14 cellular contexts compared by ENCODE assay signal in the genomic region with DNA sequence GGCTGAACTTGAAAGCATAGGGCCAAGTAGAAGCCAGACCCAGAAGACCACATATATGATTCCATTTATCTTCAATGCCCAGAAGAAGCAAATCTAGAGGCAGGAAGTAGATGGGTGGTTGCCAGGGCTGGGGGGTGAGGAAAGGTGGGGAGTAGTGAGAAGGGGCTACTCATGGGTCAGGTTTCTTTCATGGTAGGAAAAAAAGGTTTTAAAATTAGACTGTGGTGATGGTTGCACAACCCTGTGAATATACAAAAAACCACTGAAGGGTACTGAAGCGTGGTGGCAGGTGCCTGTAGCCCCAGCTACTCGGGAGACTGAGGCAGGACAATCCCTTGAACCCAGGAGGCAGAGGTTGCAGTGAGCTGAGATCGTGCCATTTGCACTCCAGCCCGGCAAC. TPM values are rescaled to one million over a fixed set of nuclear protein-coding genes. Genes with fewer than 3 reads are reported as not detected.
DNase-seq lines count a peak whose midpoint lies in the region; ATAC-seq, FAIRE-seq and TF ChIP-seq lines count a peak whose summit lies in the region.
"Had no signal": no experiment of that assay in that cellular context is flagged by ENCODE, and none has a peak within 500 bp of the region (broad histone marks: within the 10 kb centered on the region; RNA-seq: fewer than 3 reads in every experiment).

No MANE protein-coding gene starts in this region.

- TF ChIP-seq POLR2A in K562 (conservative IDR thresholded peaks at IDR 0.05), result no peak
- no peak for TF ChIP-seq POLR2A in suprapubic skin (IDR thresholded peaks at IDR 0.05)

- H3K79me2 ChIP-seq in K562 (ENCODE audit: control insufficient read depth, insufficient read depth, low read length) (peaks cover 18% of the 10 kb centered on the region), mammary epithelial cell (ENCODE audit: insufficient read depth, low read length) (peaks cover 26% of the 10 kb centered on the region)

- H3K27me3 ChIP-seq in cardiac muscle cell, result no peaks in the 10 kb centered on the region
- H3K27me3 ChIP-seq in K562 (ENCODE audit: control insufficient read depth in 2 of 2, insufficient read depth in 2 of 2, low read length in 2 of 2), result no peaks in the 10 kb centered on the region
- no peaks in the 10 kb centered on the region for H3K27me3 ChIP-seq in suprapubic skin
- no peaks in the 10 kb centered on the region for H3K27me3 ChIP-seq in mammary epithelial cell (ENCODE audit: insufficient read depth, low read length)
- H3K27me3 ChIP-seq: SJSA1 had no signal

- H4K20me1 ChIP-seq in K562 (replicated peaks; ENCODE audit: control insufficient read depth, insufficient read depth, low read length) (no peaks in the 10 kb centered on the region), mammary epithelial cell (ENCODE audit: insufficient read depth, low read length) (no peaks in the 10 kb centered on the region)

- whole genome bisulfite sequencing in K562 (ENCODE audit: insufficient coverage, low coverage, missing lambda C conversion rate), result 62% methylated on average over 4 of the region's 4 CpGs
- 80% methylated on average over 4 of the region's 4 CpGs for WGBS in suprapubic skin
- WGBS in mammary epithelial cell (ENCODE audit: low coverage, missing lambda C conversion rate), result 100% methylated on average over 2 of the region's 4 CpGs

- no peak for FAIRE-seq in K562 (lab: Jason Lieb, UNC)

- H3K4me1 ChIP-seq in cardiac muscle cell (ENCODE audit: low read depth) (peaks cover 5% of the 10 kb centered on the region), K562 (replicated peaks in 1 of 2; ENCODE audit: control insufficient read depth in 2 of 2, insufficient read depth in 2 of 2, low read length in 2 of 2) (peaks cover 6 to 20% of the 10 kb centered on the region in 2 experiments; a peak in 4 of 5 replicates), suprapubic skin (peaks cover 31% of the 10 kb centered on the region), mammary epithelial cell (ENCODE audit: insufficient read depth, low read length) (peaks cover 7% of the 10 kb centered on the region)

- no peak for TF ChIP-seq EP300 in K562 (IDR thresholded peaks at IDR 0.05; ENCODE audit: low read length)
- TF ChIP-seq EP300 in suprapubic skin (IDR thresholded peaks at IDR 0.05), result no peak

- intact Hi-C loops in Right ventricle myocardium superior (cut with DNase I), result loop anchor here (10.0 kb wide), 1 partner anchor 55 kb away; the partner anchor contains the start of gene ZNF771
- intact Hi-C loops in K562 (cut with micrococcal nuclease), result no loop called here
- intact Hi-C loops in mammary epithelial cell (cut with micrococcal nuclease), result no loop called here

- peaks cover 22% of the 10 kb centered on the region for H3K36me3 ChIP-seq in cardiac muscle cell
- peaks cover 39% of the 10 kb centered on the region; the same call in 2 of the 3 replicates for H3K36me3 ChIP-seq in K562 (ENCODE audit: control insufficient read depth, insufficient read depth, low read length)
- H3K36me3 ChIP-seq in suprapubic skin, result peaks cover 28% of the 10 kb centered on the region
- H3K36me3 ChIP-seq in mammary epithelial cell (ENCODE audit: insufficient read depth, low read length), result peaks cover 11% of the 10 kb centered on the region

- H3K27ac ChIP-seq in cardiac muscle cell (peak overlapping the region; percentile 72), K562 (ENCODE audit: extremely low read depth, low read depth, low read length) (no peak overlapping the region), suprapubic skin (no peak overlapping the region), mammary epithelial cell (ENCODE audit: insufficient read depth, low read depth, low read length) (no peak overlapping the region)
- H3K27ac ChIP-seq: C4-2B, SJSA1 had no signal

- H2AFZ ChIP-seq in K562 (ENCODE audit: low read depth, low read length) (no peak overlapping the region), mammary epithelial cell (ENCODE audit: low read depth, low read length) (no peak overlapping the region)

- ATAC-seq in Right ventricle myocardium superior (ENCODE audit: poor library complexity) (no peak), K562 (no peak)

- dilution Hi-C loops in mammary epithelial cell (cut with HindIII; ENCODE audit: low sequenced_read_pairs), result loop anchor here (25.0 kb wide), 1 partner anchor 387 kb away; the partner anchor contains the start of genes TAOK2 and TMEM219

- CTCF ChIA-PET in K562 (lab: Yijun Ruan, JAX; ENCODE audit: low intra/inter-chr PET ratio), result no interaction called here
- CTCF ChIA-PET in mammary epithelial cell (lab: Charles Lee; ENCODE audit: low non-redundant PET), result no interaction called here

- TF ChIP-seq RAD21 in K562 (CRISPR knock-in tag; conservative IDR thresholded peaks at IDR 0.05 in 1 of 2, IDR thresholded peaks at IDR 0.05 in 1 of 2), result no peak

- no peak overlapping the region for H3K9ac ChIP-seq in K562 (ENCODE audit: insufficient read depth in 1 of 2, low read depth in 2 of 2, low read length in 2 of 2)
- H3K9ac ChIP-seq in mammary epithelial cell (ENCODE audit: insufficient read depth, low read length), result no peak overlapping the region

- no peak for DNase-seq in cardiac muscle cell (ENCODE audit: low read depth in 1 of 2, low spot score in 1 of 2)
- DNase-seq in Right ventricle myocardium superior, result no peak
- peak; percentile 54 for DNase-seq in KBM-7
- no peak for DNase-seq in K562 (ENCODE audit: extremely low read depth in 1 of 4, low spot score in 3 of 4)
- DNase-seq in suprapubic skin (ENCODE audit: low spot score in 2 of 2), result peak; percentile 24 to 49
- DNase-seq in AG08396 (ENCODE audit: low spot score), result no peak
- no peak for DNase-seq in NCI-H774 (lab: John Stamatoyannopoulos, UW)
- no peak for DNase-seq in mammary epithelial cell
- DNase-seq: activated CD8-positive, alpha-beta memory T cell treated with anti-CD3 and anti-CD28 coated beads, Interleukin-2, amount 50 U/mL, for 4 hours; NCI-H345 had no signal

- in situ Hi-C loops in KBM-7 (cut with MboI; ENCODE audit: low pct_unique_long_range_greater_than_20kb, low sequenced_read_pairs), result loop anchor here (10.0 kb wide), 1 partner anchor 55 kb away; the partner anchor contains the start of gene ZNF771
- in situ Hi-C loops in K562 (cut with MboI), result loop anchor here (25.0 kb wide), 1 partner anchor 887 kb away; the partner anchor contains the start of genes BOLA2, SLX1B and SULT1A4
- in situ Hi-C loops in mammary epithelial cell (cut with MboI; ENCODE audit: low sequenced_read_pairs in 2 of 2), result no loop called here

- H3K4me2 ChIP-seq in K562 (ENCODE audit: insufficient read depth, low read length) (no peak overlapping the region), mammary epithelial cell (ENCODE audit: insufficient read depth, low read depth, low read length) (no peak overlapping the region)

- no peaks in the 10 kb centered on the region for H3K9me3 ChIP-seq in cardiac muscle cell (ENCODE audit: low read depth)
- H3K9me3 ChIP-seq in K562 (replicated peaks; ENCODE audit: control insufficient read depth, insufficient read depth, low read depth, low read length), result no peaks in the 10 kb centered on the region
- no peaks in the 10 kb centered on the region for H3K9me3 ChIP-seq in suprapubic skin
- no peaks in the 10 kb centered on the region for H3K9me3 ChIP-seq in mammary epithelial cell (replicated peaks; ENCODE audit: insufficient read depth, low read length)
- H3K9me3 ChIP-seq: SJSA1 had no signal

- TF ChIP-seq CTCF in cardiac muscle cell (IDR thresholded peaks at IDR 0.05; ENCODE audit: low read depth, low read length), result no peak
- no peak for TF ChIP-seq CTCF in K562 (IDR thresholded peaks at IDR 0.05 in 2 of 3, conservative IDR thresholded peaks at IDR 0.05 in 1 of 3; ENCODE audit: insufficient read depth in 2 of 3, low read depth in 1 of 3, low read length in 3 of 3)
- TF ChIP-seq CTCF in suprapubic skin (IDR thresholded peaks at IDR 0.05), result no peak
- no peak for TF ChIP-seq CTCF in mammary epithelial cell (conservative IDR thresholded peaks at IDR 0.05 in 1 of 2, IDR thresholded peaks at IDR 0.05 in 1 of 2; ENCODE audit: extremely low read depth in 1 of 2, insufficient read depth in 1 of 2, low read depth in 1 of 2, low read length in 2 of 2)

- POLR2A ChIA-PET in K562 (lab: Yijun Ruan, JAX), result interaction anchor here (0.6 to 1.3 kb wide), 2 partner anchors 21 to 507 kb away, joined by 3 to 4 read pairs; no protein-coding TSS in a partner anchor

- H3K4me3 ChIP-seq in cardiac muscle cell, result no peak overlapping the region
- H3K4me3 ChIP-seq in K562, result no peak overlapping the region
- no peak overlapping the region for H3K4me3 ChIP-seq in suprapubic skin
- H3K4me3 ChIP-seq in mammary epithelial cell (replicated peaks in 1 of 3; ENCODE audit: insufficient read depth in 1 of 3, low read depth in 2 of 3, low read length in 3 of 3), result no peak overlapping the region
- H3K4me3 ChIP-seq: SJSA1 had no signal

- BruUV-seq in K562 (replicated peaks; lab: Mats Ljungman, UMichigan), result no TSS peak
- no TSS peak for BruUV-seq in mammary epithelial cell (replicated peaks; lab: Mats Ljungman, UMichigan)

- no peaks in the 10 kb centered on the region for H3K9me1 ChIP-seq in K562 (ENCODE audit: control insufficient read depth, insufficient read depth, low read length)

RNA-seq across cellular contexts. Expression of gene CD2BP2, which starts 5.4 kb away (rescaled TPM):
- total RNA-seq in cardiac muscle cell (56.7 and 63.1 TPM in 2 replicates), Right ventricle myocardium superior (34.1 TPM), K562 (2014; rRNA removed) (33.1 and 34.0 TPM in 2 replicates), K562 (2014; rRNA removed; fragmentation: Illumina TruSeq; extraction: Trizol) (28.7 and 35.6 TPM in 2 replicates), K562 (2015; rRNA removed; fragmentation: Illumina TruSeq; extraction: Trizol) (37.3 and 38.0 TPM in 2 replicates), K562 (2021) (40.8 and 51.1 TPM in 2 replicates), suprapubic skin (10 to 100 TPM; 21.6 to 34.9 (median 27.7) TPM), mammary epithelial cell (10 to 100 TPM; 38.3 to 55.2 TPM)
- polyA plus RNA-seq in cardiac muscle cell (47.2 TPM in 2 replicates), K562 (2011; rRNA removed) (21.5 and 25.8 TPM in 2 replicates), K562 (2014; fragmentation: Illumina TruSeq; extraction: Trizol) (30.1 and 32.8 TPM in 2 replicates), K562 (2014; fragmentation: Nextera tagmentation; extraction: Ambion mirVana) (1 to 10 TPM; 3.9 to 5.0 TPM), K562 (2014; rRNA removed) (41.0 and 46.6 TPM in 2 replicates), mammary epithelial cell (30.8 TPM)
- 34.0 and 85.0 TPM in 2 replicates for total RNA-seq in K562 (2011; cell fraction: chromatin; rRNA removed; ENCODE audit: low replicate concordance)
- total RNA-seq in K562 (2011; cell fraction: nucleolus; rRNA removed), result 46.0 and 46.2 TPM in 2 replicates
- 40.7 and 40.8 TPM in 2 replicates for total RNA-seq in K562 (2011; cell fraction: nucleoplasm; rRNA removed)
- 20.4 and 25.3 TPM in 2 replicates for polyA plus RNA-seq in K562 (2011; cell fraction: cytosol; rRNA removed)
- polyA plus RNA-seq in K562 (2011; cell fraction: nucleus; rRNA removed), result 47.9 and 65.8 TPM in 2 replicates
- 31.3 and 33.2 TPM in 2 replicates for polyA plus RNA-seq in K562 (2012)
- polyA minus RNA-seq in K562 (2011; rRNA and poly(A)+ RNA removed), result 14.2 and 15.3 TPM in 2 replicates
- 6.8 and 8.4 TPM in 2 replicates for polyA minus RNA-seq in K562 (2011; cell fraction: cytosol; rRNA and poly(A)+ RNA removed)
- 12.0 and 17.3 TPM in 2 replicates for polyA minus RNA-seq in K562 (2011; cell fraction: nucleus; rRNA and poly(A)+ RNA removed)
- 18.2 TPM for polyA minus RNA-seq in mammary epithelial cell

RNA-seq across cellular contexts. Expression of gene TBC1D10B, which starts 20.6 kb away (rescaled TPM):
- total RNA-seq in cardiac muscle cell (50.7 and 58.4 TPM in 2 replicates), Right ventricle myocardium superior (24.4 TPM), K562 (2014; rRNA removed) (28.9 and 37.9 TPM in 2 replicates), K562 (2014; rRNA removed; fragmentation: Illumina TruSeq; extraction: Trizol) (11.9 and 12.6 TPM in 2 replicates), K562 (2015; rRNA removed; fragmentation: Illumina TruSeq; extraction: Trizol) (16.9 and 17.5 TPM in 2 replicates), K562 (2021) (52.1 and 55.4 TPM in 2 replicates), suprapubic skin (10 to 100 TPM; 34.4 to 43.2 (median 38.4) TPM), mammary epithelial cell (10 to 100 TPM; 27.3 to 45.5 TPM)
- polyA plus RNA-seq in cardiac muscle cell (39.9 and 51.3 TPM in 2 replicates), K562 (2011; rRNA removed) (11.5 and 13.7 TPM in 2 replicates), K562 (2014; fragmentation: Illumina TruSeq; extraction: Trizol) (24.4 and 28.4 TPM in 2 replicates), K562 (2014; fragmentation: Nextera tagmentation; extraction: Ambion mirVana) (1 to 10 TPM; 2.2 to 2.3 TPM), K562 (2014; rRNA removed) (24.0 and 27.9 TPM in 2 replicates), mammary epithelial cell (26.3 TPM)
- total RNA-seq in K562 (2011; cell fraction: chromatin; rRNA removed; ENCODE audit: low replicate concordance), result 61.1 and 115 TPM in 2 replicates
- 62.5 and 64.2 TPM in 2 replicates for total RNA-seq in K562 (2011; cell fraction: nucleolus; rRNA removed)
- 60.7 and 73.4 TPM in 2 replicates for total RNA-seq in K562 (2011; cell fraction: nucleoplasm; rRNA removed)
- polyA plus RNA-seq in K562 (2011; cell fraction: cytosol; rRNA removed), result 20.5 and 29.5 TPM in 2 replicates
- 30.9 and 49.1 TPM in 2 replicates for polyA plus RNA-seq in K562 (2011; cell fraction: nucleus; rRNA removed)
- 33.7 and 38.6 TPM in 2 replicates for polyA plus RNA-seq in K562 (2012)
- polyA minus RNA-seq in K562 (2011; rRNA and poly(A)+ RNA removed), result 13.2 and 19.4 TPM in 2 replicates
- polyA minus RNA-seq in K562 (2011; cell fraction: cytosol; rRNA and poly(A)+ RNA removed), result 28.0 and 31.6 TPM in 2 replicates
- polyA minus RNA-seq in K562 (2011; cell fraction: nucleus; rRNA and poly(A)+ RNA removed), result 12.7 and 15.8 TPM in 2 replicates
- polyA minus RNA-seq in mammary epithelial cell, result 49.4 TPM

RNA-seq across cellular contexts. Expression of gene MYL11, which starts 24.9 kb away (rescaled TPM):
- total RNA-seq in cardiac muscle cell (1.5 TPM in 1 of 2 replicates, not detected in the other), Right ventricle myocardium superior (not detected), K562 (2014; rRNA removed) (1.7 TPM in 1 of 2 replicates, not detected in the other), K562 (2014; rRNA removed; fragmentation: Illumina TruSeq; extraction: Trizol) (not detected in 2 replicates), K562 (2015; rRNA removed; fragmentation: Illumina TruSeq; extraction: Trizol) (1.5 and 2.0 TPM in 2 replicates), K562 (2021) (1.5 and 1.7 TPM in 2 replicates), suprapubic skin (not detected), mammary epithelial cell (not detected)
- polyA plus RNA-seq in cardiac muscle cell (0.69 and 5.5 TPM in 2 replicates), K562 (2011; rRNA removed) (0.31 TPM in 1 of 2 replicates, not detected in the other), K562 (2014; fragmentation: Illumina TruSeq; extraction: Trizol) (not detected in 2 replicates), K562 (2014; fragmentation: Nextera tagmentation; extraction: Ambion mirVana) (under 1 TPM; 0.52 to 0.73 TPM), K562 (2014; rRNA removed) (0.62 TPM in 1 of 2 replicates, not detected in the other), mammary epithelial cell (0.29 TPM)
- total RNA-seq in K562 (2011; cell fraction: chromatin; rRNA removed; ENCODE audit: low replicate concordance), result not detected in 2 replicates
- not detected in 2 replicates for total RNA-seq in K562 (2011; cell fraction: nucleolus; rRNA removed)
- not detected in 2 replicates for total RNA-seq in K562 (2011; cell fraction: nucleoplasm; rRNA removed)
- polyA plus RNA-seq in K562 (2011; cell fraction: cytosol; rRNA removed), result 0.15 and 1.0 TPM in 2 replicates
- polyA plus RNA-seq in K562 (2011; cell fraction: nucleus; rRNA removed), result 1.1 TPM in 1 of 2 replicates, not detected in the other
- 0.53 and 3.4 TPM in 2 replicates for polyA plus RNA-seq in K562 (2012)
- not detected in 2 replicates for polyA minus RNA-seq in K562 (2011; rRNA and poly(A)+ RNA removed)
- polyA minus RNA-seq in K562 (2011; cell fraction: cytosol; rRNA and poly(A)+ RNA removed), result not detected in 2 replicates
- polyA minus RNA-seq in K562 (2011; cell fraction: nucleus; rRNA and poly(A)+ RNA removed), result not detected in 2 replicates
- polyA minus RNA-seq in mammary epithelial cell, result not detected
- total RNA-seq: fibroblast of lung, HT1080, SJSA1 had no signal

RNA-seq across cellular contexts. Expression of gene SEPTIN1, which starts 32.7 kb away (rescaled TPM):
- total RNA-seq in cardiac muscle cell (0.92 and 0.95 TPM in 2 replicates), Right ventricle myocardium superior (0.97 TPM), K562 (2014; rRNA removed) (2.3 and 3.0 TPM in 2 replicates), K562 (2014; rRNA removed; fragmentation: Illumina TruSeq; extraction: Trizol) (1.2 TPM in 2 replicates), K562 (2015; rRNA removed; fragmentation: Illumina TruSeq; extraction: Trizol) (0.69 and 0.72 TPM in 2 replicates), K562 (2021) (4.2 and 5.6 TPM in 2 replicates), suprapubic skin (1 to 10 TPM in 2 of 4 donors, under 1 TPM in 1, not detected in 1; 0.52 to 2.3 (median 1.3) TPM), mammary epithelial cell (1 to 10 TPM in 1 of 2 donors, not detected in 1; 2.0 TPM)
- polyA plus RNA-seq in cardiac muscle cell (8.7 and 11.9 TPM in 2 replicates), K562 (2011; rRNA removed) (2.1 and 2.3 TPM in 2 replicates), K562 (2014; fragmentation: Illumina TruSeq; extraction: Trizol) (0.94 and 3.0 TPM in 2 replicates), K562 (2014; fragmentation: Nextera tagmentation; extraction: Ambion mirVana) (under 1 TPM in 1 of 2 experiments, not detected in 1; 0.23 TPM), K562 (2014; rRNA removed) (4.5 and 5.1 TPM in 2 replicates), mammary epithelial cell (0.03 TPM)
- 3.4 and 4.0 TPM in 2 replicates for total RNA-seq in K562 (2011; cell fraction: chromatin; rRNA removed; ENCODE audit: low replicate concordance)
- 2.5 and 4.2 TPM in 2 replicates for total RNA-seq in K562 (2011; cell fraction: nucleolus; rRNA removed)
- 3.8 and 7.6 TPM in 2 replicates for total RNA-seq in K562 (2011; cell fraction: nucleoplasm; rRNA removed)
- polyA plus RNA-seq in K562 (2011; cell fraction: cytosol; rRNA removed), result 3.4 TPM in 2 replicates
- 6.0 and 6.8 TPM in 2 replicates for polyA plus RNA-seq in K562 (2011; cell fraction: nucleus; rRNA removed)
- polyA plus RNA-seq in K562 (2012), result 3.3 and 4.4 TPM in 2 replicates
- 0.42 and 1.3 TPM in 2 replicates for polyA minus RNA-seq in K562 (2011; rRNA and poly(A)+ RNA removed)
- 1.3 and 3.0 TPM in 2 replicates for polyA minus RNA-seq in K562 (2011; cell fraction: cytosol; rRNA and poly(A)+ RNA removed)
- polyA minus RNA-seq in K562 (2011; cell fraction: nucleus; rRNA and poly(A)+ RNA removed), result 1.4 and 1.8 TPM in 2 replicates
- not detected for polyA minus RNA-seq in mammary epithelial cell
- total RNA-seq: SJSA1 had no signal
- polyA plus RNA-seq: fibroblast of lung had no signal

RNA-seq across cellular contexts. Expression of gene ZNF48, which starts 45.5 kb away (rescaled TPM):
- total RNA-seq in cardiac muscle cell (29.5 and 32.3 TPM in 2 replicates), Right ventricle myocardium superior (5.1 TPM), K562 (2014; rRNA removed) (8.6 and 10.8 TPM in 2 replicates), K562 (2014; rRNA removed; fragmentation: Illumina TruSeq; extraction: Trizol) (3.3 and 3.4 TPM in 2 replicates), K562 (2015; rRNA removed; fragmentation: Illumina TruSeq; extraction: Trizol) (7.4 and 7.7 TPM in 2 replicates), K562 (2021) (9.0 and 11.6 TPM in 2 replicates), suprapubic skin (10 to 100 TPM in 1 of 4 donors, 1 to 10 TPM in 3; 6.3 to 12.1 (median 8.1) TPM), mammary epithelial cell (10 to 100 TPM in 1 of 2 donors, 1 to 10 TPM in 1; 8.8 to 17.7 TPM)
- polyA plus RNA-seq in cardiac muscle cell (12.5 and 20.8 TPM in 2 replicates), K562 (2011; rRNA removed) (3.6 and 4.7 TPM in 2 replicates), K562 (2014; fragmentation: Illumina TruSeq; extraction: Trizol) (4.6 and 8.2 TPM in 2 replicates), K562 (2014; fragmentation: Nextera tagmentation; extraction: Ambion mirVana) (under 1 TPM; 0.38 to 0.46 TPM), K562 (2014; rRNA removed) (5.8 and 6.0 TPM in 2 replicates), mammary epithelial cell (4.7 TPM)
- total RNA-seq in K562 (2011; cell fraction: chromatin; rRNA removed; ENCODE audit: low replicate concordance), result 9.7 and 12.9 TPM in 2 replicates
- total RNA-seq in K562 (2011; cell fraction: nucleolus; rRNA removed), result 10.7 and 14.3 TPM in 2 replicates
- total RNA-seq in K562 (2011; cell fraction: nucleoplasm; rRNA removed), result 6.7 and 7.0 TPM in 2 replicates
- 3.9 and 10.6 TPM in 2 replicates for polyA plus RNA-seq in K562 (2011; cell fraction: cytosol; rRNA removed)
- 4.6 and 11.2 TPM in 2 replicates for polyA plus RNA-seq in K562 (2011; cell fraction: nucleus; rRNA removed)
- 6.1 and 7.6 TPM in 2 replicates for polyA plus RNA-seq in K562 (2012)
- polyA minus RNA-seq in K562 (2011; rRNA and poly(A)+ RNA removed), result 2.8 and 4.5 TPM in 2 replicates
- polyA minus RNA-seq in K562 (2011; cell fraction: cytosol; rRNA and poly(A)+ RNA removed), result 3.7 and 5.3 TPM in 2 replicates
- 5.9 and 6.3 TPM in 2 replicates for polyA minus RNA-seq in K562 (2011; cell fraction: nucleus; rRNA and poly(A)+ RNA removed)
- polyA minus RNA-seq in mammary epithelial cell, result 17.0 TPM

Comparison
In these comparisons a context has a peak if more than half of its experiments do, and no peak if none do; other contexts are left out.
1. DNase-seq: peak in KBM-7 (single experiment) and suprapubic skin (2 of 2); none in cardiac muscle cell (0 of 2), Right ventricle myocardium superior (single experiment), K562 (0 of 4), AG08396 (single experiment), NCI-H774 (single experiment) and mammary epithelial cell (single experiment).
2. in situ Hi-C loops: an anchor here in KBM-7 (10.0 kb wide) and K562 (25.0 kb wide); none called in mammary epithelial cell.